ENCODE assay signal across 27 cellular contexts in the genomic region with DNA sequence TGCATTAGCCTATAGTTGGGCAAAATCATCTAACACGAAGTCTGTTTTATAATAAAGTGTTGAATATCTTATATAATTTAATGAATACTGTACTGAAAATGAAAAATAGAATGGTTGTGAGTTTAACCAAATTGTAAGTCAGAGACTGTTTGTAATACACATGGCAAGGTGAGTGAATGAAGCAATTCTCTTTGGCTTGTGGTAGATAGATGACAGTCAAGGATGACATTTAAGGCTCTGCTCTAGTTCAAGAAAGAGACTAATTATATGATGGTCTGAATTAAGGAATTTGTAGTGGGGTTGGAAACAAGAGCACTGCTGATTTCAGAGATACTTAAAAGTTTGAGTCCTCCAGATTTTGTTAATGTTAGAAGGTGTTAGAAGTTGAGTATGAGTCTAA.
"Had no signal": no experiment of that assay in that cellular context is flagged by ENCODE, and none has a peak within 500 bp of the region (broad histone marks: within the 10 kb centered on the region; RNA-seq: fewer than 3 reads in every experiment).

No MANE protein-coding gene starts in this region.

- H3K36me3 ChIP-seq: Peyer's patch had no signal

- DNase-seq: activated B cell treated with CpG ODN at 0.5 μM for 24 hours; activated CD4-positive, alpha-beta T cell treated with anti-CD3 and anti-CD28 coated beads for 1 hour; activated CD4-positive, alpha-beta T cell treated with anti-CD3 and anti-CD28 coated beads, Interleukin-2, amount 10 ng/mL, durations not matched to agents 24 days and 14 days; activated CD4-positive, alpha-beta T cell treated with anti-CD3 and anti-CD28 coated beads, Interleukin-2, amount 50 U/mL, for 48 hours; activated CD8-positive, alpha-beta memory T cell treated with anti-CD3 and anti-CD28 coated beads, Interleukin-2, amount 10 ng/mL, durations not matched to agents 7 days and 5 days; activated effector memory CD4-positive, alpha-beta T cell treated with anti-CD3 and anti-CD28 coated beads, Interleukin-2, amount 50 U/mL, for 16 hours; activated naive CD4-positive, alpha-beta T cell treated with Interleukin-2 at 50 U/mL for 16 hours; activated naive CD8-positive, alpha-beta T cell treated with anti-CD3 and anti-CD28 coated beads, Interleukin-2, amount 50 U/mL, for 24 hours; activated T-cell treated with anti-CD3 and anti-CD28 coated beads, Interleukin-2, amount 50 U/mL, for 24 hours; amygdala; NCI-H1092 treated with DMSO at 0.1 percent for 48 hours; NCI-H1436; NCI-H1694 treated with DMSO at 0.1 percent for 48 hours; NCI-H2029 treated with DMSO at 0.1 percent for 48 hours; NCI-H345; NCI-H510A; NCI-H526 treated with DMSO at 0.1 percent for 48 hours; NCI-H82; NK-92 treated with Interleukin-12 subunit alpha and Interleukin-12 subunit beta, amount 100 ng/mL, for 24 hours; Peyer's patch; SHP77; T-cell; T-helper 2 cell; T1000 had no signal

- H3K27me3 ChIP-seq: Peyer's patch had no signal

- ATAC-seq: activated CD8-positive, alpha-beta memory T cell treated with anti-CD3 and anti-CD28 coated beads, Interleukin-2, amount 10 ng/mL, durations not matched to agents 7 days and 5 days; activated naive CD4-positive, alpha-beta T cell treated with anti-CD3 and anti-CD28 coated beads, Interleukin-2, amount 50 U/mL, for 72 hours; activated naive CD8-positive, alpha-beta T cell treated with anti-CD3 and anti-CD28 coated beads, Interleukin-2, amount 50 U/mL, for 24 hours; T-cell had no signal

- H3K9ac ChIP-seq: KMS-11 had no signal

- H3K4me2 ChIP-seq: KMS-11 had no signal

- H3K27ac ChIP-seq: KMS-11, Peyer's patch, RWPE1 had no signal

- H3K4me3 ChIP-seq: Peyer's patch had no signal
